In genomic region chr1:83849191-83850061, GRCh38 we compare ENCODE assay signal across 12 cellular contexts.
A peak's percentile ranks its signal among the peaks of the same experiment; 100 is the strongest.
DNase-seq lines count a peak whose midpoint lies in the region; ATAC-seq and TF ChIP-seq lines count a peak whose summit lies in the region.
"Had no signal": no experiment of that assay in that cellular context is flagged by ENCODE, and none has a peak within 500 bp of the region (broad histone marks: within the 10 kb centered on the region; RNA-seq: fewer than 3 reads in every experiment).

No MANE protein-coding gene starts in this region.

- DNase-seq in activated CD8-positive, alpha-beta T cell treated with anti-CD3 and anti-CD28 coated beads for 36 hours, result no peak
- no peak for DNase-seq in activated CD8-positive, alpha-beta T cell treated with anti-CD3 and anti-CD28 coated beads, Interleukin-2, amount 10 ng/mL, durations not matched to agents 7 days and 5 days
- DNase-seq in NCI-H748 treated with DMSO at 0.1 percent for 48 hours (lab: John Stamatoyannopoulos, UW), result peak; percentile 48
- no peak for DNase-seq in mucosa of descending colon
- no peak for DNase-seq in NCI-H2171 treated with DMSO at 0.1 percent for 48 hours (lab: John Stamatoyannopoulos, UW)
- DNase-seq in islet precursor cell, result no peak
- no peak for DNase-seq in H4 (ENCODE audit: low spot score)
- DNase-seq: activated CD4-positive, alpha-beta memory T cell treated with anti-CD3 and anti-CD28 coated beads, Interleukin-2, amount 10 ng/mL, durations not matched to agents 7 days and 5 days; anterior cingulate cortex; naive B cell; NCI-H1694 treated with DMSO at 0.1 percent for 48 hours had no signal

- no peak overlapping the region for H3K4me3 ChIP-seq in mucosa of descending colon

- no peak for TF ChIP-seq CTCF in activated CD8-positive, alpha-beta T cell treated with anti-CD3 and anti-CD28 coated beads for 36 hours (IDR thresholded peaks at IDR 0.05)
- no peak for TF ChIP-seq CTCF in mucosa of descending colon (IDR thresholded peaks at IDR 0.05)

- no peak overlapping the region for H3K27ac Mint-ChIP-seq in activated CD8-positive, alpha-beta T cell treated with anti-CD3 and anti-CD28 coated beads for 36 hours
- no peak overlapping the region for H3K27ac Mint-ChIP-seq in activated CD8-positive, alpha-beta T cell treated with anti-CD3 and anti-CD28 coated beads, Interleukin-2, amount 10 ng/mL, durations not matched to agents 7 days and 5 days
- H3K27ac Mint-ChIP-seq: activated CD4-positive, alpha-beta memory T cell treated with anti-CD3 and anti-CD28 coated beads, Interleukin-2, amount 10 ng/mL, durations not matched to agents 7 days and 5 days had no signal

- H3K4me1 Mint-ChIP-seq in activated CD8-positive, alpha-beta T cell treated with anti-CD3 and anti-CD28 coated beads for 36 hours (ENCODE audit: low read depth), result peaks cover 14% of the 10 kb centered on the region
- H3K4me1 Mint-ChIP-seq in activated CD8-positive, alpha-beta T cell treated with anti-CD3 and anti-CD28 coated beads, Interleukin-2, amount 10 ng/mL, durations not matched to agents 7 days and 5 days (ENCODE audit: low read depth), result no peaks in the 10 kb centered on the region
- H3K4me1 Mint-ChIP-seq: activated CD4-positive, alpha-beta memory T cell treated with anti-CD3 and anti-CD28 coated beads, Interleukin-2, amount 10 ng/mL, durations not matched to agents 7 days and 5 days had no signal

- POLR2A ChIA-PET in activated CD8-positive, alpha-beta T cell treated with anti-CD3 and anti-CD28 coated beads for 36 hours (lab: Charles Lee), result no interaction called here
- POLR2A ChIA-PET in activated CD8-positive, alpha-beta T cell treated with anti-CD3 and anti-CD28 coated beads, Interleukin-2, amount 10 ng/mL, durations not matched to agents 7 days and 5 days (lab: Charles Lee), result no interaction called here

- H3K36me3 ChIP-seq in mucosa of descending colon (ENCODE audit: low read depth), result no peaks in the 10 kb centered on the region

- H3K27me3 Mint-ChIP-seq in activated CD8-positive, alpha-beta T cell treated with anti-CD3 and anti-CD28 coated beads for 36 hours, result no peaks in the 10 kb centered on the region
- H3K27me3 Mint-ChIP-seq in activated CD8-positive, alpha-beta T cell treated with anti-CD3 and anti-CD28 coated beads, Interleukin-2, amount 10 ng/mL, durations not matched to agents 7 days and 5 days (ENCODE audit: low read depth), result no peaks in the 10 kb centered on the region
- H3K27me3 Mint-ChIP-seq: activated CD4-positive, alpha-beta memory T cell treated with anti-CD3 and anti-CD28 coated beads, Interleukin-2, amount 10 ng/mL, durations not matched to agents 7 days and 5 days had no signal

- CTCF ChIA-PET in activated CD8-positive, alpha-beta T cell treated with anti-CD3 and anti-CD28 coated beads for 36 hours (lab: Charles Lee), result interaction anchor here (0.8 to 1.6 kb wide), 4 partner anchors 10 to 13 kb away, joined by 3 to 7 read pairs (median 3); no protein-coding TSS in a partner anchor
- CTCF ChIA-PET in activated CD8-positive, alpha-beta T cell treated with anti-CD3 and anti-CD28 coated beads, Interleukin-2, amount 10 ng/mL, durations not matched to agents 7 days and 5 days (lab: Charles Lee), result no interaction called here

- H3K4me1 ChIP-seq in mucosa of descending colon (ENCODE audit: low read depth), result no peaks in the 10 kb centered on the region

- intact Hi-C loops in activated CD8-positive, alpha-beta T cell treated with anti-CD3 and anti-CD28 coated beads for 36 hours (cut with micrococcal nuclease), result no loop called here
- intact Hi-C loops in mucosa of descending colon (cut with DNase I, micrococcal nuclease), result no loop called here

- no peaks in the 10 kb centered on the region for H3K9me3 Mint-ChIP-seq in activated CD8-positive, alpha-beta T cell treated with anti-CD3 and anti-CD28 coated beads for 36 hours
- no peaks in the 10 kb centered on the region for H3K9me3 Mint-ChIP-seq in activated CD8-positive, alpha-beta T cell treated with anti-CD3 and anti-CD28 coated beads, Interleukin-2, amount 10 ng/mL, durations not matched to agents 7 days and 5 days (ENCODE audit: insufficient read depth)
- H3K9me3 Mint-ChIP-seq: activated CD4-positive, alpha-beta memory T cell treated with anti-CD3 and anti-CD28 coated beads, Interleukin-2, amount 10 ng/mL, durations not matched to agents 7 days and 5 days; naive B cell had no signal

- no peak overlapping the region for H3K4me3 Mint-ChIP-seq in activated CD8-positive, alpha-beta T cell treated with anti-CD3 and anti-CD28 coated beads for 36 hours
- no peak overlapping the region for H3K4me3 Mint-ChIP-seq in activated CD8-positive, alpha-beta T cell treated with anti-CD3 and anti-CD28 coated beads, Interleukin-2, amount 10 ng/mL, durations not matched to agents 7 days and 5 days
- H3K4me3 Mint-ChIP-seq: activated CD4-positive, alpha-beta memory T cell treated with anti-CD3 and anti-CD28 coated beads, Interleukin-2, amount 10 ng/mL, durations not matched to agents 7 days and 5 days; naive B cell had no signal

- H3K36me3 Mint-ChIP-seq in activated CD8-positive, alpha-beta T cell treated with anti-CD3 and anti-CD28 coated beads for 36 hours (ENCODE audit: low read depth), result peaks cover 3% of the 10 kb centered on the region
- no peaks in the 10 kb centered on the region for H3K36me3 Mint-ChIP-seq in activated CD8-positive, alpha-beta T cell treated with anti-CD3 and anti-CD28 coated beads, Interleukin-2, amount 10 ng/mL, durations not matched to agents 7 days and 5 days (ENCODE audit: low read depth)

- peak; percentile 56 for ATAC-seq in activated CD8-positive, alpha-beta T cell treated with anti-CD3 and anti-CD28 coated beads for 36 hours
- ATAC-seq in activated CD8-positive, alpha-beta T cell treated with anti-CD3 and anti-CD28 coated beads, Interleukin-2, amount 10 ng/mL, durations not matched to agents 7 days and 5 days, result no peak
- ATAC-seq in HG02588 (IDR thresholded peaks at IDR 0.05; ENCODE audit: unreplicated experiment) (peak; percentile 61), mucosa of descending colon (peak; percentile 26)

- no peaks in the 10 kb centered on the region for H3K9me3 ChIP-seq in mucosa of descending colon
